13 cellular contexts compared by ENCODE assay signal in genomic region chr10:35412900-35413491, GRCh38.
A peak's percentile ranks its signal among the peaks of the same experiment; 100 is the strongest.
DNase-seq lines count a peak whose midpoint lies in the region; ATAC-seq and TF ChIP-seq lines count a peak whose summit lies in the region.
"Had no signal": no experiment of that assay in that cellular context is flagged by ENCODE, and none has a peak within 500 bp of the region (broad histone marks: within the 10 kb centered on the region; RNA-seq: fewer than 3 reads in every experiment).

No MANE protein-coding gene starts in this region.

- H3K9me3 ChIP-seq in breast epithelium, result no peaks in the 10 kb centered on the region
- H3K9me3 ChIP-seq: BE2C, tibial nerve had no signal

- intact Hi-C loops in MCF 10A (cut with micrococcal nuclease) (no loop called here), breast epithelium (cut with DNase I; ENCODE audit: low total_unique reads) (no loop called here)

- no peaks in the 10 kb centered on the region for H3K27me3 ChIP-seq in breast epithelium
- H3K27me3 ChIP-seq: BE2C, tibial nerve had no signal

- H3K4me3 Mint-ChIP-seq in MCF 10A (ENCODE audit: unreplicated experiment), result no peak overlapping the region

- H3K27ac Mint-ChIP-seq in MCF 10A (ENCODE audit: low read depth, unreplicated experiment), result no peak overlapping the region

- peaks cover 0 to 5% of the 10 kb centered on the region in 2 donors for H3K4me1 ChIP-seq in breast epithelium

- no peaks in the 10 kb centered on the region for H3K27me3 Mint-ChIP-seq in MCF 10A (ENCODE audit: insufficient read depth, unreplicated experiment)

- no TSS peak for BruUV-seq in MCF 10A (replicated peaks; lab: Mats Ljungman, UMichigan)

- H3K4me1 Mint-ChIP-seq in MCF 10A (ENCODE audit: insufficient read depth, unreplicated experiment), result peaks cover 40% of the 10 kb centered on the region

- no peak for TF ChIP-seq CTCF in MCF 10A (IDR thresholded peaks at IDR 0.05; ENCODE audit: unreplicated experiment)
- no peak for TF ChIP-seq CTCF in breast epithelium (IDR thresholded peaks at IDR 0.05)
- TF ChIP-seq CTCF in fibroblast of pulmonary artery (IDR thresholded peaks at IDR 0.05; ENCODE audit: low read length, missing control alignments), result no peak

- no peaks in the 10 kb centered on the region for H3K9me3 Mint-ChIP-seq in MCF 10A (ENCODE audit: unreplicated experiment)

- no peak overlapping the region for H3K27ac ChIP-seq in breast epithelium
- H3K27ac ChIP-seq: tibial nerve had no signal

- POLR2A ChIA-PET in MCF 10A (lab: Yijun Ruan, JAX), result interaction anchor here (0.6 to 0.7 kb wide), 2 partner anchors 21 to 58 kb away, joined by 3 to 4 read pairs; no protein-coding TSS in a partner anchor

- no peaks in the 10 kb centered on the region for H3K36me3 Mint-ChIP-seq in MCF 10A (ENCODE audit: insufficient read depth, unreplicated experiment)

- H3K4me3 ChIP-seq in breast epithelium (no peak overlapping the region), fibroblast of pulmonary artery (replicated peaks; ENCODE audit: low read depth, low read length) (no peak overlapping the region)
- H3K4me3 ChIP-seq: tibial nerve had no signal

- CTCF ChIA-PET in MCF 10A (lab: Yijun Ruan, JAX), result interaction anchor here (1.2 kb wide), 1 partner anchor 9 kb away, joined by 4 read pairs; no protein-coding TSS in a partner anchor

- no peak for TF ChIP-seq POLR2A in breast epithelium (IDR thresholded peaks at IDR 0.05)

- ATAC-seq in SK-N-SH treated with all-trans-retinoic acid at 6 μM for 48 hours (peak; percentile 55), HG03025 (IDR thresholded peaks at IDR 0.05; ENCODE audit: low FRiP score, unreplicated experiment) (no peak), HG02571 (IDR thresholded peaks at IDR 0.05; ENCODE audit: unreplicated experiment) (no peak)
- peak; percentile 51 for ATAC-seq in stimulated activated naive CD8-positive, alpha-beta T cell treated with anti-CD3 and anti-CD28 coated beads, Interleukin-15, Interleukin-2, amounts not matched to agents 100 U/mL and 50 U/mL, for 24 hours

- DNase-seq in MCF 10A (ENCODE audit: unreplicated experiment), result peak; percentile 8
- no peak for DNase-seq in breast epithelium (ENCODE audit: low spot score in 2 of 2)
- peak; percentile 35 for DNase-seq in fibroblast of pulmonary artery (ENCODE audit: low read depth)
- DNase-seq in stimulated activated naive CD8-positive, alpha-beta T cell treated with anti-CD3 and anti-CD28 coated beads, Interleukin-15, Interleukin-2, amounts not matched to agents 100 U/mL and 50 U/mL, for 24 hours, result no peak
- DNase-seq in effector CD4-positive, alpha-beta T cell, result no peak
- DNase-seq: activated naive CD4-positive, alpha-beta T cell; BE2C; effector CD8-positive, alpha-beta T cell; Right ventricle myocardium superior had no signal

- H3K36me3 ChIP-seq in breast epithelium, result no peaks in the 10 kb centered on the region
- H3K36me3 ChIP-seq: BE2C, tibial nerve had no signal

TF ChIP-seq in SK-N-SH treated with all-trans-retinoic acid at 6 μM for 48 hours, 23 proteins besides CTCF, POLR2A, EP300 and RAD21:
- no peak for TF ChIP-seq CREB5 (CRISPR knock-in tag; IDR thresholded peaks at IDR 0.05; ENCODE audit: low read depth)
- TF ChIP-seq, protein P1, sequence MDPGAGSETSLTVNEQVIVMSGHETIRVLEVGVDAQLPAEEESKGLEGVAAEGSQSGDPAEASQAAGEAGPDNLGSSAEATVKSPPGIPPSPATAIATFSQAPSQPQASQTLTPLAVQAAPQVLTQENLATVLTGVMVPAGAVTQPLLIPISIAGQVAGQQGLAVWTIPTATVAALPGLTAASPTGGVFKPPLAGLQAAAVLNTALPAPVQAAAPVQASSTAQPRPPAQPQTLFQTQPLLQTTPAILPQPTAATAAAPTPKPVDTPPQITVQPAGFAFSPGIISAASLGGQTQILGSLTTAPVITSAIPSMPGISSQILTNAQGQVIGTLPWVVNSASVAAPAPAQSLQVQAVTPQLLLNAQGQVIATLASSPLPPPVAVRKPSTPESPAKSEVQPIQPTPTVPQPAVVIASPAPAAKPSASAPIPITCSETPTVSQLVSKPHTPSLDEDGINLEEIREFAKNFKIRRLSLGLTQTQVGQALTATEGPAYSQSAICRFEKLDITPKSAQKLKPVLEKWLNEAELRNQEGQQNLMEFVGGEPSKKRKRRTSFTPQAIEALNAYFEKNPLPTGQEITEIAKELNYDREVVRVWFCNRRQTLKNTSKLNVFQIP (CRISPR knock-in tag; IDR thresholded peaks at IDR 0.05; ENCODE audit: borderline replicate concordance, low read depth), result no peak
- no peak for TF ChIP-seq CSRNP3 (CRISPR knock-in tag; IDR thresholded peaks at IDR 0.05)
- no peak for TF ChIP-seq ARNTL (CRISPR knock-in tag; IDR thresholded peaks at IDR 0.05; ENCODE audit: borderline replicate concordance, low read depth)
- TF ChIP-seq ZFP3 (CRISPR knock-in tag; IDR thresholded peaks at IDR 0.05), result no peak
- TF ChIP-seq CSDC2 (CRISPR knock-in tag; IDR thresholded peaks at IDR 0.05), result no peak
- no peak for TF ChIP-seq ZFP30 (CRISPR knock-in tag; IDR thresholded peaks at IDR 0.05)
- no peak for TF ChIP-seq PPARA (CRISPR knock-in tag; IDR thresholded peaks at IDR 0.05; ENCODE audit: borderline replicate concordance)
- TF ChIP-seq OSR1 (CRISPR knock-in tag; IDR thresholded peaks at IDR 0.05), result no peak
- TF ChIP-seq SNAI2 (CRISPR knock-in tag; IDR thresholded peaks at IDR 0.05), result no peak
- TF ChIP-seq ISL1 (CRISPR knock-in tag; IDR thresholded peaks at IDR 0.05), result no peak
- TF ChIP-seq TCF4 (CRISPR knock-in tag; IDR thresholded peaks at IDR 0.05; ENCODE audit: borderline replicate concordance), result no peak
- TF ChIP-seq GLIS3 (CRISPR knock-in tag; IDR thresholded peaks at IDR 0.05), result no peak
- TF ChIP-seq ESRRG (CRISPR knock-in tag; IDR thresholded peaks at IDR 0.05), result no peak
- TF ChIP-seq ZNF8 (CRISPR knock-in tag; IDR thresholded peaks at IDR 0.05), result no peak
- no peak for TF ChIP-seq ZNF565 (CRISPR knock-in tag; conservative IDR thresholded peaks at IDR 0.05; ENCODE audit: low read depth)
- no peak for TF ChIP-seq ZC3H10 (CRISPR knock-in tag; IDR thresholded peaks at IDR 0.05)
- no peak for TF ChIP-seq RARB (CRISPR knock-in tag; IDR thresholded peaks at IDR 0.05)
- no peak for TF ChIP-seq PATZ1 (CRISPR knock-in tag; IDR thresholded peaks at IDR 0.05; ENCODE audit: borderline replicate concordance)
- no peak for TF ChIP-seq TOX (CRISPR knock-in tag; IDR thresholded peaks at IDR 0.05; ENCODE audit: borderline replicate concordance)

Comparison
In these comparisons a context has a peak if more than half of its experiments do, and no peak if none do; other contexts are left out.
1. DNase-seq: peak in MCF 10A (single experiment) and fibroblast of pulmonary artery (single experiment); none in breast epithelium (0 of 2), stimulated activated naive CD8-positive, alpha-beta T cell treated with anti-CD3 and anti-CD28 coated beads, Interleukin-15, Interleukin-2, amounts not matched to agents 100 U/mL and 50 U/mL, for 24 hours (single experiment) and effector CD4-positive, alpha-beta T cell (single experiment).
2. ATAC-seq: peak in SK-N-SH treated with all-trans-retinoic acid at 6 μM for 48 hours (single experiment) and stimulated activated naive CD8-positive, alpha-beta T cell treated with anti-CD3 and anti-CD28 coated beads, Interleukin-15, Interleukin-2, amounts not matched to agents 100 U/mL and 50 U/mL, for 24 hours (single experiment); none in HG03025 (single experiment) and HG02571 (single experiment).